Comparison of ENCODE assay signal across 9 cellular contexts in the genomic region with DNA sequence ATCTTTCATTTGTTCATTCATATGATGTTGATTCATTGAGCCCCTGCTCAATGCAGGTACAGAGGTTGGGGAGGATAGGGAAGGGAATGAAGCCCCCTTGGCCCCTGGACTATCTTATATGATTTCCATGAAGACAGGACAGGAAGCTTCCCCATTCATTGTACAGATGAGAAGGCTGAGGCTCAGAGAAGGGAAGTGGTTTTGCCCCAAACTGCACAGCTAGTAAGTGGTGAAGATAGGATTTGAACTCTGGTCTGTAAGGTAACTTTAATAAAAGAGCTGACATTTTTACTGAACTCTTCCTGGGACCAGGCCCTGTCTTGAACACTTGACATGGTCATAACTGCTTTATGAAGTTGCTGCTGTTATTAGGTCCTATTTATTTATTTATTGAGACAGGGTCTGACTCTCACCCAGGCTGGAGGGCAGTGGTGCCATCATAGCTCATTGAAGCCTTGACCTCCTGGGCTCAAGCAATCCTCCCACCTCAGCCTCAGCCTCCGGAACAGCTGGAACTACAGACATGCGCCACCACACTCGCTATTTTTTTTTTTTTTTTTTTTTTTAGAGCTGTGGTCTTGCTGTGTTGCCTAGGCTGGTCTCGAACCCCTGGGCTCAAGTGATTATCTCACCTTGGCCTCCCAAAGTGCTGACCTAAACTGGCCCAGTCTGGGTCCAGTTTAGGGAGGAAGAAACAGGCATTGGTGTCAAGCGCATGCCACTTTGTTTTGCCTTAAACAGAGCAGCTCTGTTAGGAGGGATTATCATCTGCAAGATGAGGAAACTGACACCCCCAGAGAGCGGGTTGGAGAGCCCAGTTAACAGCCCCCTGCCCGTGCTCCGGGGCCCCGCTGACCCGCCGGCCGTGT. TPM values are rescaled to one million over a fixed set of nuclear protein-coding genes. Genes with fewer than 3 reads are reported as not detected.
A peak's percentile ranks its signal among the peaks of the same experiment; 100 is the strongest.
DNase-seq lines count a peak whose midpoint lies in the region; ATAC-seq and TF ChIP-seq lines count a peak whose summit lies in the region.
"Had no signal": no experiment of that assay in that cellular context is flagged by ENCODE, and none has a peak within 500 bp of the region (broad histone marks: within the 10 kb centered on the region; RNA-seq: fewer than 3 reads in every experiment).

No MANE protein-coding gene starts in this region.

- H3K4me1 ChIP-seq in skeletal muscle satellite cell (ENCODE audit: control insufficient read depth, insufficient read depth, low read length), result peaks cover 23% of the 10 kb centered on the region

- no peaks in the 10 kb centered on the region; the same call in 1 of the 2 replicates for H3K27me3 ChIP-seq in H7 (ENCODE audit: control insufficient read depth, insufficient read depth, low read length)
- H3K27me3 ChIP-seq in skeletal muscle satellite cell (ENCODE audit: control insufficient read depth, insufficient read depth, low read length), result no peaks in the 10 kb centered on the region

- peak overlapping the region; percentile 72 for H3K4me2 ChIP-seq in skeletal muscle satellite cell (ENCODE audit: low read length)

- no peaks in the 10 kb centered on the region for H3K9me3 ChIP-seq in skeletal muscle satellite cell (replicated peaks; ENCODE audit: low read length)

- H3K4me3 ChIP-seq in H7 (ENCODE audit: insufficient read depth, low read depth, low read length) (peak overlapping the region; percentile 38), fibroblast of villous mesenchyme (ENCODE audit: low read depth, low read length) (peak overlapping the region; percentile 50), skeletal muscle satellite cell (ENCODE audit: low read length) (peak overlapping the region; percentile 75)
- H3K4me3 ChIP-seq: SK-N-MC had no signal

- TF ChIP-seq CTCF in fibroblast of villous mesenchyme (IDR thresholded peaks at IDR 0.05; ENCODE audit: insufficient read depth, low read depth, low read length), result no peak

- in situ Hi-C loops in SK-MEL-5 (cut with HindIII; ENCODE audit: low pct_unique_long_range_greater_than_20kb, low sequenced_read_pairs), result no loop called here

- H3K36me3 ChIP-seq in H7 (replicated peaks; ENCODE audit: control insufficient read depth, insufficient read depth, low read length), result no peaks in the 10 kb centered on the region
- no peaks in the 10 kb centered on the region for H3K36me3 ChIP-seq in skeletal muscle satellite cell (ENCODE audit: insufficient read depth, low read length)

- no peak for ATAC-seq in HG03139 (IDR thresholded peaks at IDR 0.05; ENCODE audit: unreplicated experiment)

- peak overlapping the region; percentile 89 for H3K9ac ChIP-seq in skeletal muscle satellite cell (ENCODE audit: low read depth, low read length)

- DNase-seq in H7 (peak; percentile 7), SK-MEL-5 (ENCODE audit: low read depth, low spot score) (peak; percentile 14), fibroblast of villous mesenchyme (ENCODE audit: low read depth) (no peak), SKM-1 treated with dmso at 0.1 percent for 144 hours (lab: John Stamatoyannopoulos, UW; ENCODE audit: unreplicated experiment) (no peak), SHP77 treated with DMSO at 0.1 percent for 48 hours (lab: John Stamatoyannopoulos, UW) (no peak)
- DNase-seq in activated CD4-positive, CD25-positive, alpha-beta regulatory T cell treated with anti-CD3 and anti-CD28 coated beads, Interleukin-2, amount 50 U/mL, for 72 hours, result no peak

RNA-seq across cellular contexts. Expression of gene CTF1, which starts 5.0 kb away (rescaled TPM):
- total RNA-seq in H7 (2014; rRNA removed; shearing (Covaris generic)), result 2.0 TPM in 2 replicates
- total RNA-seq in SK-MEL-5 (2014; rRNA removed; shearing (Covaris generic)), result 0.13 and 0.29 TPM in 2 replicates
- 0.06 and 0.10 TPM in 2 replicates for polyA plus RNA-seq in SK-MEL-5 (2015; cell fraction: cytosol; rRNA removed)
- not detected in 2 replicates for polyA plus RNA-seq in SK-MEL-5 (2015; cell fraction: nucleus; rRNA removed)
- total RNA-seq in fibroblast of villous mesenchyme, result 3.2 and 3.5 TPM in 2 replicates
- 0.87 and 1.3 TPM in 2 replicates for total RNA-seq in skeletal muscle satellite cell (2012; rRNA removed)

RNA-seq across cellular contexts. Expression of gene BCL7C, which starts 7.6 kb away (rescaled TPM):
- 16.4 and 35.5 TPM in 2 replicates for total RNA-seq in H7 (2014; rRNA removed; shearing (Covaris generic))
- total RNA-seq in SK-MEL-5 (2014; rRNA removed; shearing (Covaris generic)), result 21.5 and 22.0 TPM in 2 replicates
- 30.4 and 31.0 TPM in 2 replicates for polyA plus RNA-seq in SK-MEL-5 (2015; cell fraction: cytosol; rRNA removed)
- polyA plus RNA-seq in SK-MEL-5 (2015; cell fraction: nucleus; rRNA removed), result 1.7 and 6.4 TPM in 2 replicates
- 35.0 and 51.2 TPM in 2 replicates for total RNA-seq in fibroblast of villous mesenchyme
- 40.3 and 42.8 TPM in 2 replicates for total RNA-seq in skeletal muscle satellite cell (2012; rRNA removed)

RNA-seq across cellular contexts. Expression of gene FBXL19, which starts 21.9 kb away (rescaled TPM):
- total RNA-seq in H7 (2014; rRNA removed; shearing (Covaris generic)), result 78.3 and 89.8 TPM in 2 replicates
- 20.8 and 22.0 TPM in 2 replicates for total RNA-seq in SK-MEL-5 (2014; rRNA removed; shearing (Covaris generic))
- polyA plus RNA-seq in SK-MEL-5 (2015; cell fraction: cytosol; rRNA removed), result 22.3 and 25.6 TPM in 2 replicates
- polyA plus RNA-seq in SK-MEL-5 (2015; cell fraction: nucleus; rRNA removed), result 19.7 and 20.1 TPM in 2 replicates
- total RNA-seq in fibroblast of villous mesenchyme, result 26.8 and 29.3 TPM in 2 replicates
- total RNA-seq in skeletal muscle satellite cell (2012; rRNA removed), result 21.8 and 23.6 TPM in 2 replicates

RNA-seq across cellular contexts. Expression of gene ORAI3, which starts 47.4 kb away (rescaled TPM):
- total RNA-seq in H7 (2014; rRNA removed; shearing (Covaris generic)), result 15.3 and 18.4 TPM in 2 replicates
- total RNA-seq in SK-MEL-5 (2014; rRNA removed; shearing (Covaris generic)), result 35.2 and 43.9 TPM in 2 replicates
- polyA plus RNA-seq in SK-MEL-5 (2015; cell fraction: cytosol; rRNA removed), result 42.9 and 45.9 TPM in 2 replicates
- 14.5 and 15.9 TPM in 2 replicates for polyA plus RNA-seq in SK-MEL-5 (2015; cell fraction: nucleus; rRNA removed)
- 43.6 and 45.7 TPM in 2 replicates for total RNA-seq in fibroblast of villous mesenchyme
- total RNA-seq in skeletal muscle satellite cell (2012; rRNA removed), result 21.4 and 28.1 TPM in 2 replicates

RNA-seq across cellular contexts. Expression of gene SETD1A, which starts 56.1 kb away (rescaled TPM):
- 4.1 and 5.0 TPM in 2 replicates for total RNA-seq in H7 (2014; rRNA removed; shearing (Covaris generic))
- 1.8 and 4.0 TPM in 2 replicates for total RNA-seq in SK-MEL-5 (2014; rRNA removed; shearing (Covaris generic))
- polyA plus RNA-seq in SK-MEL-5 (2015; cell fraction: cytosol; rRNA removed), result 15.8 and 20.7 TPM in 2 replicates
- 23.1 and 30.8 TPM in 2 replicates for polyA plus RNA-seq in SK-MEL-5 (2015; cell fraction: nucleus; rRNA removed)
- total RNA-seq in fibroblast of villous mesenchyme, result 3.5 and 8.1 TPM in 2 replicates
- 2.0 and 3.1 TPM in 2 replicates for total RNA-seq in skeletal muscle satellite cell (2012; rRNA removed)

Comparison
In these comparisons a context has a peak if more than half of its experiments do, and no peak if none do; other contexts are left out.
1. DNase-seq: peak in H7 (single experiment) and SK-MEL-5 (single experiment); none in fibroblast of villous mesenchyme (single experiment), SKM-1 treated with dmso at 0.1 percent for 144 hours (single experiment), activated CD4-positive, CD25-positive, alpha-beta regulatory T cell treated with anti-CD3 and anti-CD28 coated beads, Interleukin-2, amount 50 U/mL, for 72 hours (single experiment) and SHP77 treated with DMSO at 0.1 percent for 48 hours (single experiment).
2. Peak in every context shown above with its lines, with median percentiles within 50 percentile points of each other: H3K4me3 ChIP-seq.